In the genomic region with DNA sequence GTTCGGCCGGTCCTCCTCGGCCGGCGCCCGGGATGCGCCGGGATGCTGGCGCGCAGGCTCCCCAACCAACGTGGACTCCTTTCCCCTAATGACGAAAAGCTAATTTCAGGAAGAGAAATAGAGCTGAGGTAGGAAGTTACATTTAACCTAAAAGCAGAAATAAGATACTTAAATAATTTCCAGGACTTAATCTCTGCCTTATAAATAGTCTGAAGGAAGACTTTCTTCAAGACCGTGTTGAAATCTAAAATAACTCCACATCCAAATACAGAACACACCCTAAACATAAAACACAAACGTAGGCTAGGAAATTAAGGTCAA, we compare ENCODE assay signal across 8 cellular contexts. TPM values are rescaled to one million over a fixed set of nuclear protein-coding genes. Genes with fewer than 3 reads are reported as not detected.
DNase-seq lines count a peak whose midpoint lies in the region; ATAC-seq, FAIRE-seq and TF ChIP-seq lines count a peak whose summit lies in the region.

No MANE protein-coding gene starts in this region.

- TF ChIP-seq POLR2A in endothelial cell of umbilical vein (IDR thresholded peaks at IDR 0.05; ENCODE audit: low read depth, low read length), result peak; percentile 28

- CTCF ChIA-PET in endothelial cell of umbilical vein (lab: Charles Lee), result interaction anchor here (1.7 to 2.9 kb wide), 4 partner anchors 30 to 244 kb away, joined by 4 to 16 read pairs (median 6); a partner anchor contains a TSS

- H3K9me1 ChIP-seq in endothelial cell of umbilical vein (replicated peaks; ENCODE audit: control insufficient read depth, extremely low read depth, insufficient read depth, low read length), result no peaks in the 10 kb centered on the region

- BruUV-seq in endothelial cell of umbilical vein (replicated peaks; lab: Mats Ljungman, UMichigan), result no TSS peak

- H2AFZ ChIP-seq in OCI-LY1 (ENCODE audit: low read length), result no peak overlapping the region
- no peak overlapping the region for H2AFZ ChIP-seq in endothelial cell of umbilical vein (ENCODE audit: low read depth, low read length)

- FAIRE-seq in endothelial cell of umbilical vein (lab: Jason Lieb, UNC) (no peak), pancreas (lab: Jason Lieb, UNC) (no peak)

- ATAC-seq in pancreas, result no peak
- ATAC-seq in GM19324 (IDR thresholded peaks at IDR 0.05; ENCODE audit: low FRiP score, unreplicated experiment), result no peak
- ATAC-seq in HG03439 (IDR thresholded peaks at IDR 0.05; ENCODE audit: unreplicated experiment), result no peak
- no peak for ATAC-seq in HG03432 (IDR thresholded peaks at IDR 0.05; ENCODE audit: unreplicated experiment)

- no peaks in the 10 kb centered on the region for H4K20me1 ChIP-seq in OCI-LY1 (ENCODE audit: insufficient read depth, low read length)
- no peaks in the 10 kb centered on the region for H4K20me1 ChIP-seq in endothelial cell of umbilical vein (replicated peaks; ENCODE audit: control insufficient read depth, extremely low read depth, insufficient read depth, low read length)

- TF ChIP-seq CTCF in OCI-LY1 (IDR thresholded peaks at IDR 0.05; ENCODE audit: low read length) (no peak), endothelial cell of umbilical vein (IDR thresholded peaks at IDR 0.05; ENCODE audit: extremely low read depth in 1 of 2, insufficient read depth in 1 of 2, low read depth in 1 of 2, low read length in 2 of 2) (no peak), pancreas (IDR thresholded peaks at IDR 0.05) (no peak)

- 0% methylated on average over 14 of the region's 14 CpGs for WGBS in pancreas, 2 donors

- DNase-seq in GF-D8 (lab: John Stamatoyannopoulos, UW) (peak; percentile 7), endothelial cell of umbilical vein (ENCODE audit: low read depth, low spot score) (no peak), pancreas (no peak), RPMI8226 (no peak)

- peaks cover 22% of the 10 kb centered on the region; the same call in 1 of the 2 replicates for H3K36me3 ChIP-seq in OCI-LY1 (ENCODE audit: insufficient read depth, low read length)
- no peaks in the 10 kb centered on the region for H3K36me3 ChIP-seq in endothelial cell of umbilical vein (ENCODE audit: control insufficient read depth in 2 of 2, extremely low read depth in 1 of 2, insufficient read depth in 2 of 2, low read length in 2 of 2)
- no peaks in the 10 kb centered on the region for H3K36me3 ChIP-seq in pancreas

- H3K9me2 ChIP-seq in OCI-LY1 (ENCODE audit: low read depth, low read length), result no peaks in the 10 kb centered on the region

- H3K9me3 ChIP-seq in OCI-LY1 (ENCODE audit: low read length) (no peaks in the 10 kb centered on the region), endothelial cell of umbilical vein (replicated peaks; ENCODE audit: control insufficient read depth, insufficient read depth, low read length) (no peaks in the 10 kb centered on the region), pancreas (no peaks in the 10 kb centered on the region)

- H3K27me3 ChIP-seq in OCI-LY1 (ENCODE audit: insufficient read depth, low read length), result no peaks in the 10 kb centered on the region
- no peaks in the 10 kb centered on the region for H3K27me3 ChIP-seq in endothelial cell of umbilical vein (ENCODE audit: control insufficient read depth in 2 of 2, insufficient read depth in 2 of 2, low read length in 2 of 2)
- H3K27me3 ChIP-seq in pancreas, result no peaks in the 10 kb centered on the region

- POLR2A ChIA-PET in endothelial cell of umbilical vein (lab: Charles Lee), result interaction anchor here (0.6 to 1.6 kb wide), 2 partner anchors 40 to 1700 kb away, joined by 3 to 4 read pairs; a partner anchor contains a TSS

- no peaks in the 10 kb centered on the region for H3F3A ChIP-seq in OCI-LY1 (ENCODE audit: insufficient read depth, low read length)

- intact Hi-C loops in endothelial cell of umbilical vein (cut with micrococcal nuclease), result loop anchor here (2.0 to 10.0 kb wide), 2 partner anchors 244 to 1400 kb away; a partner anchor contains a TSS
- intact Hi-C loops in pancreas (cut with DNase I), result no loop called here

- H3K9ac ChIP-seq in OCI-LY1 (ENCODE audit: low read length) (peak overlapping the region; percentile 95), endothelial cell of umbilical vein (replicated peaks; ENCODE audit: extremely low read depth, insufficient read depth, low read length) (peak overlapping the region; percentile 96)

- H3K4me2 ChIP-seq in OCI-LY1 (ENCODE audit: low read length) (peak overlapping the region; percentile 73), endothelial cell of umbilical vein (ENCODE audit: insufficient read depth, low read length) (peak overlapping the region; percentile 77)

- H3K79me2 ChIP-seq in OCI-LY1 (ENCODE audit: insufficient read depth, low read length) (peaks cover 75% of the 10 kb centered on the region), endothelial cell of umbilical vein (ENCODE audit: control insufficient read depth, insufficient read depth, low read length) (peaks cover 69% of the 10 kb centered on the region)

- dilution Hi-C loops in endothelial cell of umbilical vein (cut with MboI; ENCODE audit: extremely low pct_ligation_motif_present, low sequenced_read_pairs), result no loop called here

- H3K4me1 ChIP-seq in OCI-LY1 (ENCODE audit: insufficient read depth, low read length, severe bottlenecking), result peaks cover 69% of the 10 kb centered on the region
- H3K4me1 ChIP-seq in endothelial cell of umbilical vein (ENCODE audit: control insufficient read depth, extremely low read depth, insufficient read depth, low read length), result peaks cover 18% of the 10 kb centered on the region
- H3K4me1 ChIP-seq in pancreas, result peaks cover 4 to 19% (median 7%) of the 10 kb centered on the region in 3 donors

- H3K27ac ChIP-seq in OCI-LY1 (ENCODE audit: low read depth, low read length, poor library complexity, severe bottlenecking) (peak overlapping the region; percentile 97), endothelial cell of umbilical vein (ENCODE audit: insufficient read depth, low read depth, low read length) (peak overlapping the region; percentile 91), pancreas (peak overlapping the region; percentile 70 to 96 (median 92))

- peak overlapping the region; percentile 85 for H3K4me3 ChIP-seq in OCI-LY1 (ENCODE audit: low read depth, low read length, poor library complexity, severe bottlenecking)
- H3K4me3 ChIP-seq in endothelial cell of umbilical vein (replicated peaks in 1 of 3; ENCODE audit: insufficient read depth in 1 of 3, low read depth in 1 of 3, low read length in 3 of 3), result peak overlapping the region; percentile 56 to 99 (median 87)
- peak overlapping the region; percentile 86 to 98 (median 86) for H3K4me3 ChIP-seq in pancreas

TF ChIP-seq in endothelial cell of umbilical vein, 7 proteins besides CTCF, POLR2A, EP300 and RAD21:
- TF ChIP-seq GATA2 (IDR thresholded peaks at IDR 0.05; ENCODE audit: insufficient read depth, insufficient read length, low read depth, low read length) (no peak), MYC (IDR thresholded peaks at IDR 0.05; ENCODE audit: low read depth, low read length) (no peak), EZH2 (IDR thresholded peaks at IDR 0.05; ENCODE audit: borderline replicate concordance, low read depth, low read length, severe bottlenecking) (no peak), JUN (IDR thresholded peaks at IDR 0.05; ENCODE audit: borderline replicate concordance, insufficient read depth, insufficient read length, low read depth) (no peak), FOS (IDR thresholded peaks at IDR 0.05; ENCODE audit: borderline replicate concordance, insufficient read depth, low read length) (no peak), POLR2AphosphoS5 (IDR thresholded peaks at IDR 0.05; ENCODE audit: insufficient read depth, low read depth, low read length) (no peak)
- TF ChIP-seq, protein P1, sequence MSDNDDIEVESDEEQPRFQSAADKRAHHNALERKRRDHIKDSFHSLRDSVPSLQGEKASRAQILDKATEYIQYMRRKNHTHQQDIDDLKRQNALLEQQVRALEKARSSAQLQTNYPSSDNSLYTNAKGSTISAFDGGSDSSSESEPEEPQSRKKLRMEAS (IDR thresholded peaks at IDR 0.05; ENCODE audit: insufficient read depth, insufficient read length), result no peak

RNA-seq across cellular contexts. Expression of a gene that starts 1.2 kb away (rescaled TPM):
- 38.4 TPM in 2 replicates for total RNA-seq in endothelial cell of umbilical vein
- polyA plus RNA-seq in endothelial cell of umbilical vein, result 8.8 and 17.6 TPM in 2 replicates
- 14.5 and 14.6 TPM in 2 replicates for polyA plus RNA-seq in endothelial cell of umbilical vein (2011; cell fraction: cytosol; rRNA removed)
- 10.6 and 11.1 TPM in 2 replicates for polyA plus RNA-seq in endothelial cell of umbilical vein (2011; cell fraction: nucleus; rRNA removed)
- polyA plus RNA-seq in endothelial cell of umbilical vein (2012), result 18.4 and 33.7 TPM in 2 replicates
- polyA minus RNA-seq in endothelial cell of umbilical vein, result 11.0 and 12.2 TPM in 2 replicates
- polyA minus RNA-seq in endothelial cell of umbilical vein (2011; cell fraction: cytosol; rRNA and poly(A)+ RNA removed), result 10.2 TPM
- polyA minus RNA-seq in endothelial cell of umbilical vein (2011; cell fraction: nucleus; rRNA and poly(A)+ RNA removed), result 10.8 and 20.0 TPM in 2 replicates
- 10 to 100 TPM in 3 of 6 donors, 1 to 10 TPM in 3; 4.5 to 13.9 (median 9.6) TPM for total RNA-seq in pancreas
- 1 to 10 TPM; 6.5 to 8.3 TPM for polyA plus RNA-seq in pancreas

RNA-seq across cellular contexts. Expression of a gene that starts 39.8 kb away (rescaled TPM):
- 14.1 and 14.6 TPM in 2 replicates for total RNA-seq in endothelial cell of umbilical vein
- 1.3 and 2.0 TPM in 2 replicates for polyA plus RNA-seq in endothelial cell of umbilical vein
- polyA plus RNA-seq in endothelial cell of umbilical vein (2011; cell fraction: cytosol; rRNA removed), result 2.7 and 2.8 TPM in 2 replicates
- polyA plus RNA-seq in endothelial cell of umbilical vein (2011; cell fraction: nucleus; rRNA removed), result 11.2 and 12.9 TPM in 2 replicates
- 6.9 and 9.5 TPM in 2 replicates for polyA plus RNA-seq in endothelial cell of umbilical vein (2012)
- polyA minus RNA-seq in endothelial cell of umbilical vein, result 14.3 and 15.0 TPM in 2 replicates
- 3.3 TPM for polyA minus RNA-seq in endothelial cell of umbilical vein (2011; cell fraction: cytosol; rRNA and poly(A)+ RNA removed)
- 37.2 and 39.8 TPM in 2 replicates for polyA minus RNA-seq in endothelial cell of umbilical vein (2011; cell fraction: nucleus; rRNA and poly(A)+ RNA removed)
- 10 to 100 TPM in 2 of 6 donors, 1 to 10 TPM in 4; 7.5 to 14.4 (median 8.9) TPM for total RNA-seq in pancreas
- polyA plus RNA-seq in pancreas, result 1 to 10 TPM; 5.0 to 5.9 TPM
